10 cellular contexts compared by ENCODE assay signal in the genomic region with DNA sequence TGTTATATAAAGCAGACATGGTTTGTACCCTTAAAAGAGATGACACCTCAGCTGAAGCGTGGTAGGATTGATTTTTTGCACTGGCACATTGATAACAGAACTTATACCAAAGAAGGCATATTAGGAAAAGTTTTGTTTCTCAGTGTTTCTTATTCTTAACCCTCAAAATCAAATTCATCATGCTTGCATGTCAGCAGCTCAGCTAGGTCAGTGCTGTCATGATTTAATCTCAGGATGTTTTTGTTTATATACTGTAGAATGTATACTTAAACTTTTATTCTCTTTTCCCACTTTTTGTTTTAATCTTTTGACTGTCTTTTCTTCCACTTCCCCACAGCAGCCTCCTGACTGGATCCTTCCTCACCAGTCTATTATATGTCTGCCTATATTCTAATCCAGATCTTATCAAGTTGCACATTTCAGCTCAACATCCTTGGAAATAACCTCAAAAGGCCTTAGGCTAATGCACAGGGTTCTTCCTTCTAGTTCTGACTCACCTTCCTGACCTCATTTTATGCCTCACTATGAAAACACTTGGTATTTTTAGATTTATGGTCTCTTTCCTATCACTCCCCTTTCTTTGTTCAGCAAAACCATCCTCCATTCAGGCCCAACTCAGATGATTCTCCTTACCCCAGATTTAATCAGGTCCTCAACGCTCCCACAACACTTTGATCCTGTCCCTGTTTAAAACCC. TPM values are rescaled to one million over a fixed set of nuclear protein-coding genes. Genes with fewer than 3 reads are reported as not detected.
DNase-seq lines count a peak whose midpoint lies in the region; ATAC-seq and TF ChIP-seq lines count a peak whose summit lies in the region.
"Had no signal": no experiment of that assay in that cellular context is flagged by ENCODE, and none has a peak within 500 bp of the region (broad histone marks: within the 10 kb centered on the region; RNA-seq: fewer than 3 reads in every experiment).

No MANE protein-coding gene starts in this region.

- H3K36me3 ChIP-seq in left lung = peaks cover 0 to 88% of the 10 kb centered on the region in 2 donors

- peak; percentile 84 for ATAC-seq in HG02938 (IDR thresholded peaks at IDR 0.05; ENCODE audit: unreplicated experiment)
- ATAC-seq in left lung = peak; percentile 33

- CTCF ChIA-PET in activated CD4-positive, alpha-beta memory T cell treated with anti-CD3 and anti-CD28 coated beads for 36 hours (lab: Charles Lee) = interaction anchor here (0.9 kb wide), 1 partner anchor 295 kb away, joined by 3 read pairs; no protein-coding TSS in a partner anchor

- no peaks in the 10 kb centered on the region for H3K9me3 ChIP-seq in left lung

- H3K27me3 Mint-ChIP-seq in activated CD4-positive, alpha-beta memory T cell treated with anti-CD3 and anti-CD28 coated beads for 36 hours = no peaks in the 10 kb centered on the region
- no peaks in the 10 kb centered on the region for H3K27me3 Mint-ChIP-seq in progenitor cell of endocrine pancreas

- POLR2A ChIA-PET in activated CD4-positive, alpha-beta memory T cell treated with anti-CD3 and anti-CD28 coated beads for 36 hours (lab: Charles Lee) = interaction anchor here (0.9 kb wide), 1 partner anchor 9 kb away, joined by 3 read pairs; no protein-coding TSS in a partner anchor

- TF ChIP-seq CTCF in GM10266 (IDR thresholded peaks at IDR 0.05; ENCODE audit: control insufficient read depth, insufficient read depth, low read depth, missing control alignments) (no peak), left lung (IDR thresholded peaks at IDR 0.05) (no peak), progenitor cell of endocrine pancreas (IDR thresholded peaks at IDR 0.05; ENCODE audit: unreplicated experiment) (no peak)

- DNase-seq in GM10266 (ENCODE audit: extremely low spot score) = peak; percentile 61
- no peak for DNase-seq in activated CD4-positive, alpha-beta memory T cell treated with anti-CD3 and anti-CD28 coated beads for 36 hours
- DNase-seq in left lung = no peak
- DNase-seq in NCI-H2029 (lab: John Stamatoyannopoulos, UW) = no peak
- no peak for DNase-seq in NCI-H510A (lab: John Stamatoyannopoulos, UW)
- DNase-seq in inferior parietal cortex (ENCODE audit: extremely low spot score) = no peak
- no peak for DNase-seq in progenitor cell of endocrine pancreas (ENCODE audit: low spot score, unreplicated experiment)
- DNase-seq: NCI-H2227 treated with DMSO at 0.1 percent for 48 hours had no signal

- no peaks in the 10 kb centered on the region for H3K27me3 ChIP-seq in left lung

- H3K4me1 Mint-ChIP-seq in activated CD4-positive, alpha-beta memory T cell treated with anti-CD3 and anti-CD28 coated beads for 36 hours (ENCODE audit: low read depth) = peaks cover 29% of the 10 kb centered on the region
- H3K4me1 Mint-ChIP-seq in progenitor cell of endocrine pancreas (ENCODE audit: low read depth) = peaks cover 2% of the 10 kb centered on the region

- H3K27ac Mint-ChIP-seq in activated CD4-positive, alpha-beta memory T cell treated with anti-CD3 and anti-CD28 coated beads for 36 hours = peak overlapping the region; percentile 66
- H3K27ac Mint-ChIP-seq in progenitor cell of endocrine pancreas = no peak overlapping the region

- intact Hi-C loops in activated CD4-positive, alpha-beta memory T cell treated with anti-CD3 and anti-CD28 coated beads for 36 hours (cut with micrococcal nuclease) = loop anchor here (1.0 kb wide), 2 partner anchors 44 to 182 kb away; no protein-coding TSS in a partner anchor
- intact Hi-C loops in left lung (cut with DNase I) = no loop called here

- H3K4me1 ChIP-seq in left lung = peaks cover 0 to 26% of the 10 kb centered on the region in 2 donors

- no peak overlapping the region for H3K4me3 ChIP-seq in left lung

- no peaks in the 10 kb centered on the region for H3K9me3 Mint-ChIP-seq in activated CD4-positive, alpha-beta memory T cell treated with anti-CD3 and anti-CD28 coated beads for 36 hours
- no peaks in the 10 kb centered on the region for H3K9me3 Mint-ChIP-seq in progenitor cell of endocrine pancreas (ENCODE audit: low read depth)

- peaks cover 46% of the 10 kb centered on the region for H3K36me3 Mint-ChIP-seq in activated CD4-positive, alpha-beta memory T cell treated with anti-CD3 and anti-CD28 coated beads for 36 hours
- peaks cover 51% of the 10 kb centered on the region for H3K36me3 Mint-ChIP-seq in progenitor cell of endocrine pancreas (ENCODE audit: insufficient read depth)

- no peak overlapping the region for H3K4me3 Mint-ChIP-seq in activated CD4-positive, alpha-beta memory T cell treated with anti-CD3 and anti-CD28 coated beads for 36 hours
- no peak overlapping the region for H3K4me3 Mint-ChIP-seq in progenitor cell of endocrine pancreas (ENCODE audit: low read depth)

- H3K27ac ChIP-seq in left lung = no peak overlapping the region

RNA-seq across cellular contexts. Expression of gene HEBP2, which starts 7.1 kb away (rescaled TPM):
- total RNA-seq in activated CD4-positive, alpha-beta memory T cell treated with anti-CD3 and anti-CD28 coated beads for 36 hours = 10 to 100 TPM; 49.5 to 49.6 TPM
- total RNA-seq in left lung (10 to 100 TPM; 47.6 to 50.0 TPM), progenitor cell of endocrine pancreas (67.7 and 73.2 TPM in 2 replicates)

RNA-seq across cellular contexts. Expression of gene SMIM28, which starts 33.4 kb away (rescaled TPM):
- not detected for total RNA-seq in activated CD4-positive, alpha-beta memory T cell treated with anti-CD3 and anti-CD28 coated beads for 36 hours
- total RNA-seq in left lung (not detected), progenitor cell of endocrine pancreas (not detected in 2 replicates)
- total RNA-seq: skeletal muscle tissue had no signal
